In genomic region chr5:148383564-148384388, GRCh38 we compare ENCODE assay signal across 8 cellular contexts. TPM values are rescaled to one million over a fixed set of nuclear protein-coding genes. Genes with fewer than 3 reads are reported as not detected.
DNase-seq lines count a peak whose midpoint lies in the region; ATAC-seq, FAIRE-seq and TF ChIP-seq lines count a peak whose summit lies in the region.

TSS of gene FBXO38 (plus strand) at chr5:148383958. CDS start at chr5:148394777, 10,819 bp downstream.

- ATAC-seq in CD4-positive, alpha-beta T cell (ENCODE audit: poor library complexity): peak; percentile 94
- peak; percentile 99 for ATAC-seq in GM19397 (IDR thresholded peaks at IDR 0.05; ENCODE audit: unreplicated experiment)
- ATAC-seq in HG03571 (IDR thresholded peaks at IDR 0.05; ENCODE audit: unreplicated experiment): peak; percentile 99
- ATAC-seq in HepG2: peak; percentile 99

- CTCF ChIA-PET in CD4-positive, alpha-beta T cell (lab: Charles Lee): no interaction called here
- CTCF ChIA-PET in HepG2 (lab: Yijun Ruan, JAX; ENCODE audit: low intra/inter-chr PET ratio, low total read pairs): interaction anchor here (1.5 kb wide), 1 partner anchor 15 kb away, joined by 4 read pairs; no protein-coding TSS in a partner anchor

- H3K27me3 Mint-ChIP-seq in CD4-positive, alpha-beta T cell: no peaks in the 10 kb centered on the region

- H3K4me2 ChIP-seq in HepG2 (ENCODE audit: low read depth, low read length): peak within 1 kb of the TSS; percentile 84

- peak within 1 kb of the TSS; percentile 92 for H3K27ac ChIP-seq in CD4-positive, alpha-beta T cell (ENCODE audit: low read depth, low read length)
- peak within 1 kb of the TSS; percentile 85 for H3K27ac ChIP-seq in HepG2 (ENCODE audit: extremely low read length, insufficient read depth, low read length)

- H3K36me3 Mint-ChIP-seq in CD4-positive, alpha-beta T cell (ENCODE audit: low read depth): peaks cover 51% of the 10 kb centered on the region

- H4K20me1 ChIP-seq in HepG2 (ENCODE audit: insufficient read depth, low read length): no peaks in the 10 kb centered on the region

- peak; percentile 93 for FAIRE-seq in HepG2 (lab: Jason Lieb, UNC)

- peak within 1 kb of the TSS; percentile 95 for H2AFZ ChIP-seq in HepG2 (ENCODE audit: low read length)

- TF ChIP-seq CTCF in CD4-positive, alpha-beta T cell (IDR thresholded peaks at IDR 0.05): no peak
- TF ChIP-seq CTCF in HepG2 (CRISPR knock-in tag; IDR thresholded peaks at IDR 0.05): peak; percentile 54

- H3K27me3 ChIP-seq in CD4-positive, alpha-beta T cell (ENCODE audit: control insufficient read depth, insufficient read depth, low read length): no peaks in the 10 kb centered on the region
- no peaks in the 10 kb centered on the region for H3K27me3 ChIP-seq in HepG2 (ENCODE audit: control insufficient read depth in 1 of 2, insufficient read depth in 2 of 2, low read length in 2 of 2)

- in situ Hi-C loops in HepG2 (cut with HindIII; ENCODE audit: extremely low pct_ligation_motif_present, low pct_unique_long_range_greater_than_20kb): no loop called here

- H3K4me3 Mint-ChIP-seq in CD4-positive, alpha-beta T cell: peak within 1 kb of the TSS; percentile 89

- H3K79me2 ChIP-seq in HepG2 (ENCODE audit: insufficient read depth, low read length): peaks cover 41% of the 10 kb centered on the region

- peak; percentile 93 to 99 (median 96) for DNase-seq in CD4-positive, alpha-beta T cell
- peak; percentile 97 for DNase-seq in NCI-H82 (lab: John Stamatoyannopoulos, UW)
- DNase-seq in activated CD4-positive, alpha-beta T cell treated with anti-CD3 and anti-CD28 coated beads, Interleukin-2, amount 50 U/mL, for 48 hours: peak; percentile 95 to 96
- DNase-seq in dermis microvascular lymphatic vessel endothelial cell (ENCODE audit: low read depth in 2 of 2): peak; percentile 95 to 96
- peak; percentile 97 for DNase-seq in HepG2 (ENCODE audit: low spot score)
- peak; percentile 96 for DNase-seq in stimulated activated CD4-positive, alpha-beta T cell treated with anti-CD3 and anti-CD28 coated beads, Interleukin-4, amount 100 ng/mL, for 1 hour

- 0 out of 2 replicates have a peak, but pooled peaks have one; percentile 10 for TF ChIP-seq RAD21 in HepG2 (CRISPR knock-in tag; IDR thresholded peaks at IDR 0.05)

- POLR2A ChIA-PET in CD4-positive, alpha-beta T cell (lab: Charles Lee): interaction anchor here (0.8 to 1.0 kb wide), 4 partner anchors 10 to 1166 kb away, joined by 3 to 4 read pairs (median 3); no protein-coding TSS in a partner anchor
- POLR2A ChIA-PET in HepG2 (lab: Yijun Ruan, JAX): interaction anchor here (0.7 to 2.6 kb wide), 4 partner anchors 9 to 546 kb away, joined by 3 to 30 read pairs (median 8); no protein-coding TSS in a partner anchor

- peak; percentile 80 to 82 for TF ChIP-seq POLR2A in HepG2 (IDR thresholded peaks at IDR 0.05; ENCODE audit: insufficient read depth in 1 of 2, low read depth in 2 of 2, low read length in 2 of 2)

- H3K9me3 Mint-ChIP-seq in CD4-positive, alpha-beta T cell: no peaks in the 10 kb centered on the region

- H3K9me3 ChIP-seq in CD4-positive, alpha-beta T cell (ENCODE audit: control insufficient read depth, low read length): no peaks in the 10 kb centered on the region
- H3K9me3 ChIP-seq in HepG2 (ENCODE audit: low read length): no peaks in the 10 kb centered on the region

- H3K27ac Mint-ChIP-seq in CD4-positive, alpha-beta T cell: peak within 1 kb of the TSS; percentile 96

- H3K4me3 ChIP-seq in HepG2 (replicated peaks in 1 of 3; ENCODE audit: insufficient read depth in 1 of 3, low read depth in 2 of 3, low read length in 3 of 3): peak within 1 kb of the TSS; percentile 73 to 92 (median 80)

- TF ChIP-seq EP300 in HepG2 (IDR thresholded peaks at IDR 0.05; ENCODE audit: low read depth in 2 of 2, low read length in 2 of 2): peak in 1 of 2 experiments; percentile 46; a peak in 1 of 4 replicates
- TF ChIP-seq EP300 in HepG2 (CRISPR knock-in tag; IDR thresholded peaks at IDR 0.05; ENCODE audit: borderline replicate concordance): peak; percentile 39; the same call in 1 of the 2 replicates

- BruUV-seq in HepG2 (replicated peaks; lab: Mats Ljungman, UMichigan): no TSS peak

- intact Hi-C loops in CD4-positive, alpha-beta T cell (cut with DNase I, micrococcal nuclease): loop anchor here (5.0 to 10.0 kb wide), 6 partner anchors 441 to 1936 kb away; partner anchors contain the start of genes ADRB2 (in 1 of the 2), CSNK1A1 (in 1 of the 2), GRPEL2 (in 1 of the 2) and TCERG1 (in 1 of the 2)
- intact Hi-C loops in HepG2 (cut with micrococcal nuclease; ENCODE audit: unreplicated experiment): loop anchor here (1.0 to 10.0 kb wide), 4 partner anchors 11 to 546 kb away; no protein-coding TSS in a partner anchor

- peaks cover 43% of the 10 kb centered on the region for H3K4me1 ChIP-seq in HepG2 (ENCODE audit: insufficient read depth, low read length)

- WGBS in HepG2 (ENCODE audit: low lambda C conversion rate): 1% methylated on average over 17 of the region's 45 CpGs

- no peaks in the 10 kb centered on the region; a peak in 1 of 5 replicates for H3K36me3 ChIP-seq in HepG2 (replicated peaks in 1 of 2; ENCODE audit: control insufficient read depth in 1 of 2, insufficient read depth in 2 of 2, low read length in 2 of 2)

- H3K4me1 Mint-ChIP-seq in CD4-positive, alpha-beta T cell (ENCODE audit: low read depth): peaks cover 71% of the 10 kb centered on the region

- peak within 1 kb of the TSS; percentile 87 for H3K9ac ChIP-seq in HepG2 (ENCODE audit: insufficient read depth, low read depth, low read length)

TF ChIP-seq in HepG2, 621 proteins besides CTCF, POLR2A, EP300 and RAD21 (continues in another document):
- no peak for TF ChIP-seq RNF219 (CRISPR knock-in tag; IDR thresholded peaks at IDR 0.05)
- no peak for TF ChIP-seq MATR3 (CRISPR knock-in tag; IDR thresholded peaks at IDR 0.05)
- no peak for TF ChIP-seq ZNF292 (CRISPR knock-in tag; IDR thresholded peaks at IDR 0.05; ENCODE audit: borderline replicate concordance, low read depth)
- TF ChIP-seq NFYC (CRISPR knock-in tag; IDR thresholded peaks at IDR 0.05): 0 out of 2 replicates have a peak, but pooled peaks have one; percentile 8

RNA-seq across cellular contexts. Expression of gene FBXO38, which starts in this region (rescaled TPM):
- 10 to 100 TPM; 45.7 to 47.3 TPM for total RNA-seq in CD4-positive, alpha-beta T cell
- total RNA-seq in dermis microvascular lymphatic vessel endothelial cell: 37.7 and 40.8 TPM in 2 replicates
- 35.6 and 35.9 TPM in 2 replicates for total RNA-seq in HepG2 (2016; rRNA removed; fragmentation: Illumina TruSeq; extraction: Trizol)
- total RNA-seq in HepG2 (2016; cell fraction: cytosol; rRNA removed; fragmentation: Illumina TruSeq; extraction: Trizol; ENCODE audit: low read depth): 5.7 and 12.1 TPM in 2 replicates
- 30.9 and 35.5 TPM in 2 replicates for total RNA-seq in HepG2 (2016; cell fraction: insoluble cytoplasmic fraction; rRNA removed; fragmentation: Illumina TruSeq; extraction: Trizol)
- 14.8 and 18.6 TPM in 2 replicates for total RNA-seq in HepG2 (2016; cell fraction: membrane; rRNA removed; fragmentation: Illumina TruSeq; extraction: Trizol)
- 76.5 and 89.4 TPM in 2 replicates for total RNA-seq in HepG2 (2016; cell fraction: nucleus; rRNA removed; fragmentation: Illumina TruSeq; extraction: Trizol)
- 23.7 and 24.8 TPM in 2 replicates for polyA plus RNA-seq in HepG2 (2011; rRNA removed)
- polyA plus RNA-seq in HepG2 (2011; cell fraction: cytosol; rRNA removed): 6.7 and 8.4 TPM in 2 replicates
- 27.1 and 43.9 TPM in 2 replicates for polyA plus RNA-seq in HepG2 (2011; cell fraction: nucleus; rRNA removed)
- 18.0 and 20.0 TPM in 2 replicates for polyA plus RNA-seq in HepG2 (2012)
- polyA plus RNA-seq in HepG2 (2016; cell fraction: cytosol; fragmentation: Illumina TruSeq; extraction: Trizol; ENCODE audit: low read depth): 0.69 and 0.71 TPM in 2 replicates
- polyA plus RNA-seq in HepG2 (2016; cell fraction: insoluble cytoplasmic fraction; fragmentation: Illumina TruSeq; extraction: Trizol; ENCODE audit: low read depth): 16.8 and 20.0 TPM in 2 replicates
- polyA plus RNA-seq in HepG2 (2016; cell fraction: membrane; fragmentation: Illumina TruSeq; extraction: Trizol; ENCODE audit: low read depth): 1.6 and 1.8 TPM in 2 replicates
- 36.4 and 44.3 TPM in 2 replicates for polyA plus RNA-seq in HepG2 (2016; cell fraction: nucleus; fragmentation: Illumina TruSeq; extraction: Trizol; ENCODE audit: insufficient read depth, low read depth)
- polyA minus RNA-seq in HepG2 (2011; rRNA and poly(A)+ RNA removed; ENCODE audit: low replicate concordance): 42.3 and 58.8 TPM in 2 replicates
- polyA minus RNA-seq in HepG2 (2011; cell fraction: cytosol; rRNA and poly(A)+ RNA removed): 32.4 and 48.8 TPM in 2 replicates
- polyA minus RNA-seq in HepG2 (2011; cell fraction: nucleus; rRNA and poly(A)+ RNA removed): 246 and 318 TPM in 2 replicates

Comparison
In these comparisons a context has a peak if more than half of its experiments do, and no peak if none do; other contexts are left out.
1. Peak in every context shown above with its lines: DNase-seq, ATAC-seq, H3K4me3 ChIP-seq and H3K27ac ChIP-seq.